In genomic region chr2:208101716-208102631, GRCh38 we compare ENCODE assay signal across 8 cellular contexts. TPM values are rescaled to one million over a fixed set of nuclear protein-coding genes. Genes with fewer than 3 reads are reported as not detected.
A peak's percentile ranks its signal among the peaks of the same experiment; 100 is the strongest.
DNase-seq lines count a peak whose midpoint lies in the region; ATAC-seq and TF ChIP-seq lines count a peak whose summit lies in the region.

No MANE protein-coding gene starts in this region.

- ATAC-seq in GM18909 (IDR thresholded peaks at IDR 0.05; ENCODE audit: poor library complexity, unreplicated experiment) (no peak), HG02759 (IDR thresholded peaks at IDR 0.05; ENCODE audit: unreplicated experiment) (no peak), GM21360 (IDR thresholded peaks at IDR 0.05; ENCODE audit: unreplicated experiment) (no peak), HG02884 (IDR thresholded peaks at IDR 0.05; ENCODE audit: unreplicated experiment) (no peak)

- no peaks in the 10 kb centered on the region for H3K36me3 ChIP-seq in adipocyte (ENCODE audit: control insufficient read depth, insufficient read depth, low read length, severe bottlenecking)
- H3K36me3 ChIP-seq in liver (ENCODE audit: control insufficient read depth in 4 of 4, insufficient read depth in 3 of 4, low read depth in 1 of 4, low read length in 3 of 4), result no peaks in the 10 kb centered on the region

- WGBS in liver, result 55% methylated on average over 10 of the region's 10 CpGs

- H3K27ac ChIP-seq in liver (ENCODE audit: low read depth in 1 of 2, low read length in 2 of 2), result no peak overlapping the region

- peak; percentile 47 for TF ChIP-seq CTCF in liver (IDR thresholded peaks at IDR 0.05; ENCODE audit: low read depth, low read length, missing input control)

- DNase-seq in DMS153 treated with DMSO at 0.1 percent for 48 hours (lab: John Stamatoyannopoulos, UW; ENCODE audit: unreplicated experiment), result peak; percentile 20
- DNase-seq in KBM-7, result peak; percentile 38
- peak; percentile 54 for DNase-seq in adipocyte (ENCODE audit: low read depth)

- peak; percentile 82 to 87 for TF ChIP-seq RAD21 in liver (IDR thresholded peaks at IDR 0.05)

- in situ Hi-C loops in KBM-7 (cut with MboI; ENCODE audit: low pct_unique_long_range_greater_than_20kb, low sequenced_read_pairs), result no loop called here

- peaks cover 7% of the 10 kb centered on the region for H3K4me1 ChIP-seq in adipocyte (ENCODE audit: control insufficient read depth, insufficient read depth, low read length)
- no peaks in the 10 kb centered on the region for H3K4me1 ChIP-seq in liver (ENCODE audit: control insufficient read depth in 4 of 4, insufficient read depth in 4 of 4, low read length in 3 of 4)

- no peaks in the 10 kb centered on the region for H3K9me3 ChIP-seq in adipocyte (ENCODE audit: control insufficient read depth, low read length)
- no peaks in the 10 kb centered on the region for H3K9me3 ChIP-seq in liver (ENCODE audit: control insufficient read depth in 4 of 4, low read length in 3 of 4)

- peaks cover 19% of the 10 kb centered on the region for H3K27me3 ChIP-seq in adipocyte (replicated peaks; ENCODE audit: control insufficient read depth, insufficient read depth, low read length)
- H3K27me3 ChIP-seq in liver (ENCODE audit: control insufficient read depth in 4 of 4, insufficient read depth in 4 of 4, low read length in 3 of 4), result no peaks in the 10 kb centered on the region

- no peak overlapping the region for H3K4me3 ChIP-seq in adipocyte (ENCODE audit: low read length)
- H3K4me3 ChIP-seq in liver (ENCODE audit: low read depth in 1 of 3, low read length in 3 of 3), result no peak overlapping the region

- H3K9ac ChIP-seq in adipocyte (ENCODE audit: low read length), result no peak overlapping the region
- no peak overlapping the region for H3K9ac ChIP-seq in liver (ENCODE audit: low read depth in 1 of 2, low read length in 2 of 2)

TF ChIP-seq in liver, 16 proteins besides CTCF, POLR2A, EP300 and RAD21:
- TF ChIP-seq FOXA1 (IDR thresholded peaks at IDR 0.05), result no peak
- TF ChIP-seq ZBTB33 (IDR thresholded peaks at IDR 0.05), result no peak
- no peak for TF ChIP-seq HNF4A (conservative IDR thresholded peaks at IDR 0.05)
- no peak for TF ChIP-seq REST (IDR thresholded peaks at IDR 0.05)
- TF ChIP-seq YY1 (IDR thresholded peaks at IDR 0.05), result no peak
- TF ChIP-seq TAF1 (conservative IDR thresholded peaks at IDR 0.05), result no peak
- TF ChIP-seq EGR1 (IDR thresholded peaks at IDR 0.05; ENCODE audit: low read depth in 2 of 2), result no peak
- TF ChIP-seq ATF3 (IDR thresholded peaks at IDR 0.05), result no peak
TF ChIP-seq in liver: peak in this region for 0.

RNA-seq across cellular contexts. Expression of gene CRYGD, which starts 22.4 kb away (rescaled TPM):
- not detected for total RNA-seq in liver
- not detected for polyA plus RNA-seq in liver

RNA-seq across cellular contexts. Expression of gene CRYGC, which starts 27.7 kb away (rescaled TPM):
- not detected for total RNA-seq in liver
- polyA plus RNA-seq in liver, result not detected

RNA-seq across cellular contexts. Expression of gene CRYGB, which starts 44.0 kb away (rescaled TPM):
- not detected for total RNA-seq in liver
- not detected for polyA plus RNA-seq in liver
